Comparison of ENCODE assay signal across 1 cellular context in the genomic region with DNA sequence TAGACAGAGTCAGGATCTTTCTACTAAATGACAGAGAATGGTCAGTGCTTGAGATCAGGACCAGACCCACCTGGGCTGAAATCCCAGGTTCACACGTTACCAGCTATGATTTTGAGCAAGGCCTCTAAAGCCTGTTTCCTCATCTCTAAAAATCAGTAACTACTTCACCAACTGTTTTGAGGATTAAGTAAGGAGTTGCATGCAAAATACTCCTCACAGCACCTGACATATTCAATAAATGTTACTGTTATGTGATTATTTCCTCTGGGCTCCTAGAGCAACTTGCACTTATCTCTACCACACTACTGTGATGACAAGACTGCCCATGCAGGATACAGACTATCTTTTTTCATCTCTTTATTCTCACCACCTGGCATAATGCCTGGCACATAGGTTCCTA.
TF ChIP-seq lines count a peak whose summit lies in the region.

No MANE protein-coding gene starts in this region.

TF ChIP-seq in endothelial cell of umbilical vein, 7 proteins besides CTCF, POLR2A, EP300 and RAD21 (continued from another document):
- TF ChIP-seq GATA2 (IDR thresholded peaks at IDR 0.05; ENCODE audit: insufficient read depth, insufficient read length, low read depth, low read length) (no peak), POLR2AphosphoS5 (IDR thresholded peaks at IDR 0.05; ENCODE audit: insufficient read depth, low read depth, low read length) (no peak), JUN (IDR thresholded peaks at IDR 0.05; ENCODE audit: borderline replicate concordance, insufficient read depth, insufficient read length, low read depth) (no peak)
TF ChIP-seq in endothelial cell of umbilical vein: peak in this region for 0.
